In the genomic region with DNA sequence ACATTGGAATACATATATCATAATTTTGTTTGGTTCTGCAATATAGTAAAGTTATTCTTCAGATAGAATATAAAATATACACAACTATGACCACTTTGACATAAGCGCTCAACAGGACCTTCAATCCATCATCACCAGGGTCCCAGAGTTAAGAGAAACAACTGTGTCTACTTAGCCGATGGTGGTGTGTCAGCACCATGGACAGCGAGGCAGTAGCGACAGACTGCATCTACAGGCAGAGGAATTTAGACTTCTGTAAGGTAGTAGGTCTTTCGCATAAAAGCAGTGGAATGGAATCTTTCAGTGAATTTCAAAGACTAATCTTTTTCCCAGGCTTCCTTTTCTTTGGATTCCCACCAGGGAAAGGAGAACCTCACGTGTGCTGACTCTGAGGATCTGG, we compare ENCODE assay signal across 10 cellular contexts. TPM values are rescaled to one million over a fixed set of nuclear protein-coding genes. Genes with fewer than 3 reads are reported as not detected.
DNase-seq lines count a peak whose midpoint lies in the region; ATAC-seq and TF ChIP-seq lines count a peak whose summit lies in the region.
"Had no signal": no experiment of that assay in that cellular context is flagged by ENCODE, and none has a peak within 500 bp of the region (broad histone marks: within the 10 kb centered on the region; RNA-seq: fewer than 3 reads in every experiment).

No MANE protein-coding gene starts in this region.

- H3K4me3 Mint-ChIP-seq in activated naive CD8-positive, alpha-beta T cell treated with anti-CD3 and anti-CD28 coated beads, Interleukin-2, amount 50 U/mL, for 24 hours, result no peak overlapping the region
- no peak overlapping the region for H3K4me3 Mint-ChIP-seq in HFFc6
- H3K4me3 Mint-ChIP-seq: activated B cell treated with CpG ODN at 0.5 μM for 24 hours; naive thymus-derived CD8-positive, alpha-beta T cell had no signal

- no peaks in the 10 kb centered on the region for H3K9me3 Mint-ChIP-seq in activated naive CD8-positive, alpha-beta T cell treated with anti-CD3 and anti-CD28 coated beads, Interleukin-2, amount 50 U/mL, for 24 hours
- H3K9me3 Mint-ChIP-seq in HFFc6, result no peaks in the 10 kb centered on the region
- H3K9me3 Mint-ChIP-seq: activated B cell treated with CpG ODN at 0.5 μM for 24 hours had no signal

- no peaks in the 10 kb centered on the region for H3K4me1 Mint-ChIP-seq in activated naive CD8-positive, alpha-beta T cell treated with anti-CD3 and anti-CD28 coated beads, Interleukin-2, amount 50 U/mL, for 24 hours
- H3K4me1 Mint-ChIP-seq in HFFc6 (ENCODE audit: low read depth), result no peaks in the 10 kb centered on the region
- H3K4me1 Mint-ChIP-seq: activated B cell treated with CpG ODN at 0.5 μM for 24 hours; naive thymus-derived CD8-positive, alpha-beta T cell had no signal

- H3K36me3 Mint-ChIP-seq in activated naive CD8-positive, alpha-beta T cell treated with anti-CD3 and anti-CD28 coated beads, Interleukin-2, amount 50 U/mL, for 24 hours (ENCODE audit: low read depth), result no peaks in the 10 kb centered on the region
- H3K36me3 Mint-ChIP-seq in HFFc6 (ENCODE audit: low read depth), result no peaks in the 10 kb centered on the region

- ATAC-seq in activated naive CD8-positive, alpha-beta T cell treated with anti-CD3 and anti-CD28 coated beads, Interleukin-2, amount 50 U/mL, for 24 hours, result no peak
- ATAC-seq in left lobe of liver, result peak; percentile 69
- no peak for ATAC-seq in HG02840 (IDR thresholded peaks at IDR 0.05; ENCODE audit: low FRiP score, unreplicated experiment)

- no peak overlapping the region for H3K4me3 ChIP-seq in LNCaP clone FGC (ENCODE audit: low read depth, low read length)

- TF ChIP-seq CTCF in LNCaP clone FGC (IDR thresholded peaks at IDR 0.05; ENCODE audit: control insufficient read depth, extremely low read depth, insufficient read depth) (no peak), HFFc6 (IDR thresholded peaks at IDR 0.05) (no peak)

- no peak overlapping the region for H3K27ac Mint-ChIP-seq in activated naive CD8-positive, alpha-beta T cell treated with anti-CD3 and anti-CD28 coated beads, Interleukin-2, amount 50 U/mL, for 24 hours
- no peak overlapping the region for H3K27ac Mint-ChIP-seq in HFFc6
- H3K27ac Mint-ChIP-seq: activated B cell treated with CpG ODN at 0.5 μM for 24 hours had no signal

- DNase-seq in AG08396 (ENCODE audit: low spot score) (peak; percentile 45), LNCaP clone FGC (ENCODE audit: low read depth) (peak; percentile 7), left lobe of liver (ENCODE audit: low spot score) (no peak), HFFc6 (no peak), NCI-H748 (lab: John Stamatoyannopoulos, UW; ENCODE audit: unreplicated experiment) (no peak)
- peak; percentile 58 for DNase-seq in activated naive CD8-positive, alpha-beta T cell treated with anti-CD3 and anti-CD28 coated beads, Interleukin-2, amount 50 U/mL, for 24 hours
- no peak for DNase-seq in activated effector memory CD4-positive, alpha-beta T cell treated with anti-CD3 and anti-CD28 coated beads, Interleukin-2, amount 50 U/mL, for 16 hours
- DNase-seq: activated B cell treated with CpG ODN at 0.5 μM for 24 hours had no signal

- H3K27me3 Mint-ChIP-seq in activated naive CD8-positive, alpha-beta T cell treated with anti-CD3 and anti-CD28 coated beads, Interleukin-2, amount 50 U/mL, for 24 hours, result peaks cover 24% of the 10 kb centered on the region
- peaks cover 6% of the 10 kb centered on the region; the same call in 1 of the 2 replicates for H3K27me3 Mint-ChIP-seq in HFFc6 (ENCODE audit: insufficient read depth)

RNA-seq across cellular contexts. Expression of gene LRPPRC, which starts 20.5 kb away (rescaled TPM):
- total RNA-seq in left lobe of liver, result 38.4 TPM
- total RNA-seq in HFFc6 (2021; fragmentation: NEBNext Ultra II Directional; extraction: Animal tissue kit (Norgen Biotek cat#: 25700)), result 10 to 100 TPM; 57.6 to 77.6 (median 65.7) TPM

Comparison
In these comparisons a context has a peak if more than half of its experiments do, and no peak if none do; other contexts are left out.
1. DNase-seq: peak in AG08396 (single experiment), LNCaP clone FGC (single experiment) and activated naive CD8-positive, alpha-beta T cell treated with anti-CD3 and anti-CD28 coated beads, Interleukin-2, amount 50 U/mL, for 24 hours (single experiment); none in left lobe of liver (single experiment), activated effector memory CD4-positive, alpha-beta T cell treated with anti-CD3 and anti-CD28 coated beads, Interleukin-2, amount 50 U/mL, for 16 hours (single experiment), HFFc6 (single experiment) and NCI-H748 (single experiment).